ENCODE assay signal across 13 cellular contexts in genomic region chr21:46064870-46065214, GRCh38. TPM values are rescaled to one million over a fixed set of nuclear protein-coding genes. Genes with fewer than 3 reads are reported as not detected.
A peak's percentile ranks its signal among the peaks of the same experiment; 100 is the strongest.
DNase-seq lines count a peak whose midpoint lies in the region; ATAC-seq and TF ChIP-seq lines count a peak whose summit lies in the region.
"Had no signal": no experiment of that assay in that cellular context is flagged by ENCODE, and none has a peak within 500 bp of the region (broad histone marks: within the 10 kb centered on the region; RNA-seq: fewer than 3 reads in every experiment).

No MANE protein-coding gene starts in this region.

- H3K36me3 ChIP-seq in heart left ventricle = no peaks in the 10 kb centered on the region
- no peaks in the 10 kb centered on the region for H3K36me3 ChIP-seq in hepatocyte (replicated peaks; ENCODE audit: insufficient read depth, low read depth)
- no peaks in the 10 kb centered on the region for H3K36me3 ChIP-seq in uterus

- DNase-seq in heart left ventricle = no peak
- no peak for DNase-seq in cardiac septum (ENCODE audit: low spot score)
- no peak for DNase-seq in hepatocyte (ENCODE audit: low spot score)
- DNase-seq in posterior vena cava (ENCODE audit: low spot score) = peak; percentile 81
- peak in 1 of 2 donors; percentile 36 for DNase-seq in uterus
- DNase-seq in NCI-H524 treated with DMSO at 0.1 percent for 48 hours (lab: John Stamatoyannopoulos, UW) = no peak
- DNase-seq in DMS114 treated with DMSO at 0.1 percent for 48 hours (lab: John Stamatoyannopoulos, UW; ENCODE audit: unreplicated experiment) = no peak
- DNase-seq: effector CD4-positive, alpha-beta T cell; NCI-H1092; NCI-H446 treated with DMSO at 0.1 percent for 48 hours; retina; RPMI8226 had no signal

- H2AFZ ChIP-seq in hepatocyte = no peak overlapping the region

- no peak overlapping the region for H3K4me2 ChIP-seq in hepatocyte

- H3K4me3 ChIP-seq in heart left ventricle = no peak overlapping the region
- H3K4me3 ChIP-seq in hepatocyte = no peak overlapping the region
- H3K4me3 ChIP-seq in uterus = no peak overlapping the region

- TF ChIP-seq POLR2A in heart left ventricle (IDR thresholded peaks at IDR 0.05) = no peak
- TF ChIP-seq POLR2A in uterus (IDR thresholded peaks at IDR 0.05) = no peak

- H3K9me3 ChIP-seq in heart left ventricle (peaks cover 0 to 25% (median 3%) of the 10 kb centered on the region in 12 donors), hepatocyte (ENCODE audit: low read depth) (no peaks in the 10 kb centered on the region), uterus (no peaks in the 10 kb centered on the region)

- H3K27me3 ChIP-seq in heart left ventricle = peaks cover 0 to 7% (median 0%) of the 10 kb centered on the region in 9 donors
- H3K27me3 ChIP-seq in hepatocyte = no peaks in the 10 kb centered on the region
- no peaks in the 10 kb centered on the region for H3K27me3 ChIP-seq in uterus

- no peaks in the 10 kb centered on the region for H3K79me2 ChIP-seq in hepatocyte

- no peaks in the 10 kb centered on the region for H4K20me1 ChIP-seq in hepatocyte (ENCODE audit: insufficient read depth, poor library complexity, severe bottlenecking)

- WGBS in heart left ventricle, 4 donors = 56 to 75% (median 57%) methylated on average over 8 to 13 of the region's 13 CpGs
- WGBS in hepatocyte (ENCODE audit: low lambda C conversion rate, missing lambda C conversion rate) = 74% methylated on average over 13 of the region's 13 CpGs

- H3K4me1 ChIP-seq in heart left ventricle = peaks cover 0 to 47% (median 32%) of the 10 kb centered on the region in 12 donors
- H3K4me1 ChIP-seq in hepatocyte (ENCODE audit: insufficient read depth) = peaks cover 31% of the 10 kb centered on the region
- H3K4me1 ChIP-seq in uterus = peaks cover 21 to 24% of the 10 kb centered on the region in 2 donors

- no peak for TF ChIP-seq CTCF in heart left ventricle (IDR thresholded peaks at IDR 0.05)
- no peak for TF ChIP-seq CTCF in hepatocyte (IDR thresholded peaks at IDR 0.05; ENCODE audit: poor library complexity)
- no peak for TF ChIP-seq CTCF in uterus (IDR thresholded peaks at IDR 0.05)

- peak overlapping the region in 11 of 12 donors; percentile 36 to 91 (median 74) for H3K27ac ChIP-seq in heart left ventricle
- H3K27ac ChIP-seq in hepatocyte = peak overlapping the region; percentile 95
- peak overlapping the region; percentile 74 to 99 for H3K27ac ChIP-seq in uterus

- intact Hi-C loops in heart left ventricle (cut with DNase I) (loop anchor here in 1 of 10 donors (10.0 kb wide), 1 partner anchor 90 kb away; no protein-coding TSS in a partner anchor), cardiac septum (cut with DNase I) (loop anchor here (10.0 kb wide), 1 partner anchor 90 kb away; no protein-coding TSS in a partner anchor), posterior vena cava (cut with DNase I) (no loop called here), uterus (cut with DNase I; ENCODE audit: low total_unique reads) (no loop called here)

- H3K9me2 ChIP-seq in hepatocyte (replicated peaks; ENCODE audit: insufficient read depth) = no peaks in the 10 kb centered on the region

- ATAC-seq in heart left ventricle = peak in 2 of 4 donors; percentile 3 to 14
- ATAC-seq in HG03135 (IDR thresholded peaks at IDR 0.05; ENCODE audit: unreplicated experiment) = no peak

RNA-seq across cellular contexts. Expression of gene COL6A2, which starts 33.1 kb away (rescaled TPM):
- total RNA-seq in heart left ventricle (100 to 1,000 TPM; 118 to 484 (median 158) TPM), cardiac septum (157 TPM), hepatocyte (389 and 509 TPM in 2 replicates), posterior vena cava (1,000 to 10,000 TPM; 1,504 to 1,642 TPM), uterus (1,000 to 10,000 TPM in 2 of 4 donors, 100 to 1,000 TPM in 2; 321 to 1,200 (median 948) TPM)
- polyA plus RNA-seq in heart left ventricle (100 to 1,000 TPM; 143 to 221 TPM), hepatocyte (832 and 940 TPM in 2 replicates)
